Comparison of ENCODE assay signal across 11 cellular contexts in genomic region chr7:2701832-2702593, GRCh38. TPM values are rescaled to one million over a fixed set of nuclear protein-coding genes. Genes with fewer than 3 reads are reported as not detected.
DNase-seq lines count a peak whose midpoint lies in the region; TF ChIP-seq lines count a peak whose summit lies in the region.
"Had no signal": no experiment of that assay in that cellular context is flagged by ENCODE, and none has a peak within 500 bp of the region (broad histone marks: within the 10 kb centered on the region; RNA-seq: fewer than 3 reads in every experiment).

No MANE protein-coding gene starts in this region.

- H3K4me3 ChIP-seq in mammary epithelial cell (replicated peaks in 1 of 3; ENCODE audit: insufficient read depth in 1 of 3, low read depth in 2 of 3, low read length in 3 of 3), result no peak overlapping the region
- H3K4me3 ChIP-seq in dorsolateral prefrontal cortex, result peak overlapping the region in 37 of 59 donors; percentile 6 to 54 (median 30)
- H3K4me3 ChIP-seq: esophagus muscularis mucosa, Peyer's patch had no signal

- no peaks in the 10 kb centered on the region for H3K9me3 ChIP-seq in mammary epithelial cell (replicated peaks; ENCODE audit: insufficient read depth, low read length)
- H3K9me3 ChIP-seq: esophagus muscularis mucosa, Peyer's patch had no signal

- POLR2A ChIA-PET in MCF 10A (lab: Yijun Ruan, JAX), result no interaction called here

- H3K36me3 ChIP-seq in mammary epithelial cell (ENCODE audit: insufficient read depth, low read length), result no peaks in the 10 kb centered on the region
- H3K36me3 ChIP-seq: esophagus muscularis mucosa, Peyer's patch had no signal

- dilution Hi-C loops in mammary epithelial cell (cut with HindIII; ENCODE audit: low sequenced_read_pairs), result no loop called here

- H3K4me1 Mint-ChIP-seq in MCF 10A (ENCODE audit: insufficient read depth, unreplicated experiment), result peaks cover 8% of the 10 kb centered on the region

- no peak overlapping the region for H3K4me3 Mint-ChIP-seq in MCF 10A (ENCODE audit: unreplicated experiment)
- H3K4me3 Mint-ChIP-seq: activated naive CD8-positive, alpha-beta T cell had no signal

- H3K36me3 Mint-ChIP-seq in MCF 10A (ENCODE audit: insufficient read depth, unreplicated experiment), result no peaks in the 10 kb centered on the region
- H3K36me3 Mint-ChIP-seq: activated naive CD8-positive, alpha-beta T cell had no signal

- H4K20me1 ChIP-seq in mammary epithelial cell (ENCODE audit: insufficient read depth, low read length), result no peaks in the 10 kb centered on the region

- H3K4me1 ChIP-seq in mammary epithelial cell (ENCODE audit: insufficient read depth, low read length), result no peaks in the 10 kb centered on the region

- in situ Hi-C loops in mammary epithelial cell (cut with MboI; ENCODE audit: low sequenced_read_pairs in 2 of 2), result no loop called here

- BruUV-seq in MCF 10A (replicated peaks; lab: Mats Ljungman, UMichigan) (no TSS peak), mammary epithelial cell (replicated peaks; lab: Mats Ljungman, UMichigan) (no TSS peak)

- intact Hi-C loops in MCF 10A (cut with micrococcal nuclease), result no loop called here
- intact Hi-C loops in mammary epithelial cell (cut with micrococcal nuclease), result no loop called here
- intact Hi-C loops in dorsolateral prefrontal cortex (cut with DNase I), result no loop called here

- H3K27me3 ChIP-seq in mammary epithelial cell (ENCODE audit: insufficient read depth, low read length) (no peaks in the 10 kb centered on the region), dorsolateral prefrontal cortex (no peaks in the 10 kb centered on the region)
- H3K27me3 ChIP-seq: esophagus muscularis mucosa, Peyer's patch had no signal

- no peak overlapping the region for H3K9ac ChIP-seq in mammary epithelial cell (ENCODE audit: insufficient read depth, low read length)

- TF ChIP-seq CTCF in MCF 10A (IDR thresholded peaks at IDR 0.05; ENCODE audit: unreplicated experiment) (no peak), mammary epithelial cell (conservative IDR thresholded peaks at IDR 0.05 in 1 of 2, IDR thresholded peaks at IDR 0.05 in 1 of 2; ENCODE audit: extremely low read depth in 1 of 2, insufficient read depth in 1 of 2, low read depth in 1 of 2, low read length in 2 of 2) (no peak), dorsolateral prefrontal cortex (IDR thresholded peaks at IDR 0.05 in 54 of 56, conservative IDR thresholded peaks at IDR 0.05 in 2 of 56; ENCODE audit: low read depth in 1 of 56, partially characterized antibody in 56 of 56) (peak in 6 of 56 donors; percentile 13 to 31 (median 17))

- CTCF ChIA-PET in MCF 10A (lab: Yijun Ruan, JAX) (interaction anchor here (0.6 to 0.9 kb wide), 3 partner anchors 11 to 632 kb away, joined by 3 to 5 read pairs (median 4); no protein-coding TSS in a partner anchor), mammary epithelial cell (lab: Charles Lee; ENCODE audit: low non-redundant PET) (no interaction called here)

- H3K27ac Mint-ChIP-seq in MCF 10A (ENCODE audit: low read depth, unreplicated experiment), result no peak overlapping the region
- H3K27ac Mint-ChIP-seq: activated naive CD8-positive, alpha-beta T cell had no signal

- no peak overlapping the region for H3K4me2 ChIP-seq in mammary epithelial cell (ENCODE audit: insufficient read depth, low read depth, low read length)

- 67% methylated on average over 12 of the region's 12 CpGs for WGBS in mammary epithelial cell (ENCODE audit: low coverage, missing lambda C conversion rate)

- H3K79me2 ChIP-seq in mammary epithelial cell (ENCODE audit: insufficient read depth, low read length), result no peaks in the 10 kb centered on the region

- no peak overlapping the region for H3K27ac ChIP-seq in mammary epithelial cell (ENCODE audit: insufficient read depth, low read depth, low read length)
- H3K27ac ChIP-seq in dorsolateral prefrontal cortex, result peak overlapping the region; percentile 38 to 99 (median 93)
- H3K27ac ChIP-seq: esophagus muscularis mucosa, Peyer's patch had no signal

- H2AFZ ChIP-seq in mammary epithelial cell (ENCODE audit: low read depth, low read length), result no peak overlapping the region

- H3K9me3 Mint-ChIP-seq in MCF 10A (ENCODE audit: unreplicated experiment), result no peaks in the 10 kb centered on the region

- DNase-seq in MCF 10A (ENCODE audit: unreplicated experiment), result peak; percentile 48
- DNase-seq in mammary epithelial cell, result no peak
- peak; percentile 58 to 90 (median 82) for DNase-seq in dorsolateral prefrontal cortex
- peak; percentile 83 for DNase-seq in midbrain (lab: John Stamatoyannopoulos, UW)
- no peak for DNase-seq in NCI-H2227 treated with DMSO at 0.1 percent for 48 hours (lab: John Stamatoyannopoulos, UW)
- DNase-seq in NOMO-1 treated with dmso at 0.1 percent for 144 hours (lab: John Stamatoyannopoulos, UW; ENCODE audit: unreplicated experiment), result no peak
- no peak for DNase-seq in AML-193 (lab: John Stamatoyannopoulos, UW)
- DNase-seq in ecto neural progenitor cell (ENCODE audit: low spot score), result no peak
- DNase-seq: Peyer's patch had no signal

- H3K27me3 Mint-ChIP-seq in MCF 10A (ENCODE audit: insufficient read depth, unreplicated experiment), result peaks cover 32% of the 10 kb centered on the region
- H3K27me3 Mint-ChIP-seq: activated naive CD8-positive, alpha-beta T cell had no signal

RNA-seq across cellular contexts. Expression of gene AMZ1, which starts 14.0 kb away (rescaled TPM):
- not detected in 2 replicates for total RNA-seq in MCF 10A (2022)
- under 1 TPM; 0.42 to 0.50 TPM for total RNA-seq in mammary epithelial cell
- polyA plus RNA-seq in mammary epithelial cell, result 0.15 TPM
- polyA minus RNA-seq in mammary epithelial cell, result 0.98 TPM
- 10 to 100 TPM in 74 of 120 experiments, 1 to 10 TPM in 46; 6.1 to 23.5 (median 11.7) TPM for total RNA-seq in dorsolateral prefrontal cortex

Comparison
In these comparisons a context has a peak if more than half of its experiments do, and no peak if none do; other contexts are left out.
1. DNase-seq: peak in MCF 10A (single experiment), dorsolateral prefrontal cortex (10 of 10) and midbrain (single experiment); none in mammary epithelial cell (single experiment), NCI-H2227 treated with DMSO at 0.1 percent for 48 hours (single experiment), NOMO-1 treated with dmso at 0.1 percent for 144 hours (single experiment), AML-193 (0 of 2) and ecto neural progenitor cell (single experiment).
2. H3K4me3 ChIP-seq: peak in dorsolateral prefrontal cortex (37 of 59); none in mammary epithelial cell (0 of 3).